8 cellular contexts compared by ENCODE assay signal in the genomic region with DNA sequence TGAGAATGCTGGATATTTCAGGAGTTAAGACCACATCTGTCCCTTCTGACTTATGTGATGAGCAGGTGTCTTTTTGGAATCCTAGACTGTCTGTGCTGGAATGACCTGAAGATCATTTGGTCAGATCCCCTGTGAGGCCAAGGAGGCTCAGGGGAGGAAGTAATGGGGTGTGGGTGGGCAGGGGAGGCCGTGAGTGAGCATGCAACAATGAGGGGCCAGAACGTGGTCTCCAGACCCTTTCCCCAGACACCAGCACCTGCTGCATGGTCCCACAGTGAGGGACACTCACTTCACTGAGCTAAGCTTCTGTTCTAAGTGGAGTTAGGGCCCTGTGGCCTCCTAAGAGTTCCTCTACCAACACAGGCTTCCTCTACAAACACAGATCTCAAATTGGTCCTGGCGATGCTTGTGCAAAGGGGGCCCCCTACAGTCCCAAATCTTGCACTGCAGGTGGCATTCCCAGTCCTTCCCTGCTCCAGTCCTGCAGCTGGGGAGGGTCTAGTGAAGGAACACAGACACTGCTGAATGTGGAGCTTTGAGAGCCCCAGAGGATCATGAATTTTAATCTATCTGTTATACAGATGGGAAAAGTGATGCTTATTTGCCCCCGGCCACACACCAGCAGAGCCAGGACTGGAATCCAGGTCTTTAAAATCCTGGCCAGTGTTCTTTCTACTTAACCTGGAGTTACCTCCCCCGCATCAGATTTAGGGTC. TPM values are rescaled to one million over a fixed set of nuclear protein-coding genes. Genes with fewer than 3 reads are reported as not detected.
DNase-seq lines count a peak whose midpoint lies in the region; ATAC-seq lines count a peak whose summit lies in the region.

No MANE protein-coding gene starts in this region.

- ATAC-seq in Right ventricle myocardium inferior (no peak), GM21367 (IDR thresholded peaks at IDR 0.05; ENCODE audit: unreplicated experiment) (no peak)

- intact Hi-C loops in Right ventricle myocardium inferior (cut with DNase I), result loop anchor here (1.0 to 2.0 kb wide), 2 partner anchors 18 to 33 kb away; a partner anchor contains a TSS
- intact Hi-C loops in cardiac septum (cut with DNase I), result loop anchor here (2.0 kb wide), 1 partner anchor 33 kb away; a partner anchor contains a TSS

- DNase-seq in Right ventricle myocardium inferior (ENCODE audit: missing footprints), result peak; percentile 69
- no peak for DNase-seq in cardiac septum (ENCODE audit: low spot score)
- peak; percentile 39 for DNase-seq in NCI-H187 treated with DMSO at 0.1 percent for 48 hours (lab: John Stamatoyannopoulos, UW)
- DNase-seq in T1000 (lab: John Stamatoyannopoulos, UW), result peak; percentile 36
- peak; percentile 72 for DNase-seq in cerebellum (ENCODE audit: low spot score)
- peak; percentile 91 for DNase-seq in left kidney (ENCODE audit: low read depth, low spot score)
- peak; percentile 14 to 34 for DNase-seq in stimulated activated CD4-positive, alpha-beta T cell treated with anti-CD3 and anti-CD28 coated beads, Interleukin-4, amount 100 ng/mL, for 4 hours

RNA-seq across cellular contexts. Expression of a gene that starts 7.4 kb away (rescaled TPM):
- total RNA-seq in Right ventricle myocardium inferior (140 TPM), cardiac septum (80.0 TPM), cerebellum (1.1 TPM)

RNA-seq across cellular contexts. Expression of a gene that starts 27.6 kb away (rescaled TPM):
- total RNA-seq in Right ventricle myocardium inferior (not detected), cardiac septum (not detected), cerebellum (not detected)

RNA-seq across cellular contexts. Expression of a gene that starts 33.4 kb away (rescaled TPM):
- total RNA-seq in Right ventricle myocardium inferior (17.5 TPM), cardiac septum (33.8 TPM), cerebellum (3.4 TPM)

RNA-seq across cellular contexts. Expression of a gene that starts 39.7 kb away (rescaled TPM):
- total RNA-seq in Right ventricle myocardium inferior, result 13.1 TPM
- total RNA-seq in cardiac septum, result 10.7 TPM
- total RNA-seq in cerebellum, result 3.8 TPM

RNA-seq across cellular contexts. Expression of a gene that starts 48.9 kb away (rescaled TPM):
- 1.8 TPM for total RNA-seq in Right ventricle myocardium inferior
- total RNA-seq in cardiac septum, result 6.8 TPM
- total RNA-seq in cerebellum, result 22.5 TPM

Comparison
In these comparisons a context has a peak if more than half of its experiments do, and no peak if none do; other contexts are left out.
1. RNA of a gene that starts 7.4 kb away (total RNA-seq): 140 TPM in Right ventricle myocardium inferior (single experiment) and 80.0 TPM in cardiac septum (single experiment); 1.1 TPM in cerebellum (single experiment); every median in the first group is over 10 times any median in the second.